In genomic region chr9:137216188-137216965, GRCh38 we compare ENCODE assay signal across 15 cellular contexts. TPM values are rescaled to one million over a fixed set of nuclear protein-coding genes. Genes with fewer than 3 reads are reported as not detected.
DNase-seq lines count a peak whose midpoint lies in the region; TF ChIP-seq lines count a peak whose summit lies in the region.
"Had no signal": no experiment of that assay in that cellular context is flagged by ENCODE, and none has a peak within 500 bp of the region (broad histone marks: within the 10 kb centered on the region; RNA-seq: fewer than 3 reads in every experiment).

No MANE protein-coding gene starts in this region.

- no peak for DNase-seq in prostate gland (ENCODE audit: low spot score)
- no peak for DNase-seq in EL
- DNase-seq in stimulated activated CD4-positive, alpha-beta T cell treated with anti-CD3 and anti-CD28 coated beads, Interleukin-4, amount 100 ng/mL, for 4 hours, result no peak
- DNase-seq: activated naive CD8-positive, alpha-beta T cell treated with anti-CD3 and anti-CD28 coated beads, Interleukin-2, amount 10 ng/mL, durations not matched to agents 7 days and 5 days; activated T-cell treated with anti-CD3 and anti-CD28 coated beads, Interleukin-2, amount 50 U/mL, for 24 hours; dorsolateral prefrontal cortex; glutamatergic neuron; KG1; naive thymus-derived CD4-positive, alpha-beta T cell; NCI-H1092; stimulated activated CD4-positive, alpha-beta T cell treated with anti-CD3 and anti-CD28 coated beads, Interleukin-12 subunit alpha, Interleukin-12 subunit beta, amount 100 ng/mL, for 4 hours had no signal

- TF ChIP-seq CTCF in HEK293 (tag by site-specific recombination; IDR thresholded peaks at IDR 0.05), result no peak
- no peak for TF ChIP-seq CTCF in prostate gland (IDR thresholded peaks at IDR 0.05)

- WGBS in prostate gland, result 92% methylated on average over 28 of the region's 30 CpGs

- H3K27me3 ChIP-seq in prostate gland (replicated peaks; ENCODE audit: insufficient read depth), result no peaks in the 10 kb centered on the region
- H3K27me3 ChIP-seq: dorsolateral prefrontal cortex, esophagus muscularis mucosa had no signal

- POLR2A ChIA-PET in HEK293 (lab: Yijun Ruan, JAX), result interaction anchor here (0.6 to 17.2 kb wide), 7 partner anchors 6 to 96 kb away, joined by 3 to 304 read pairs (median 8); partner anchors contain the start of genes CYSRT1, NDOR1, RNF208 and RNF224

- H3K36me3 ChIP-seq in HEK293 (ENCODE audit: control insufficient read depth in 2 of 2, insufficient read depth in 1 of 2, low read length in 2 of 2), result peaks cover 0 to 81% of the 10 kb centered on the region in 2 experiments; a peak in 1 of 3 replicates
- H3K36me3 ChIP-seq in prostate gland, result no peaks in the 10 kb centered on the region

- no peak overlapping the region for H3K4me3 ChIP-seq in HEK293 (ENCODE audit: low read depth, low read length)
- H3K4me3 ChIP-seq in prostate gland, result no peak overlapping the region
- H3K4me3 ChIP-seq: lung had no signal

- CTCF ChIA-PET in HEK293 (lab: Yijun Ruan, JAX), result interaction anchor here (1.0 to 1.4 kb wide), 3 partner anchors 8 to 35 kb away, joined by 3 read pairs; no protein-coding TSS in a partner anchor

- intact Hi-C loops in prostate gland (cut with DNase I), result no loop called here

- H3K27ac ChIP-seq in HEK293 (ENCODE audit: extremely low read depth, low read depth, low read length) (no peak overlapping the region), prostate gland (peak overlapping the region; percentile 72 to 79)
- H3K27ac ChIP-seq: esophagus muscularis mucosa, HL-60 had no signal

- no peak for TF ChIP-seq POLR2A in prostate gland (IDR thresholded peaks at IDR 0.05)

- H3K9me3 ChIP-seq in HEK293 (ENCODE audit: control insufficient read depth, insufficient read depth, low read depth, low read length), result no peaks in the 10 kb centered on the region
- no peaks in the 10 kb centered on the region for H3K9me3 ChIP-seq in prostate gland
- H3K9me3 ChIP-seq: esophagus muscularis mucosa had no signal

- H3K4me1 ChIP-seq in HEK293 (ENCODE audit: control insufficient read depth, insufficient read depth, low read length), result no peaks in the 10 kb centered on the region
- H3K4me1 ChIP-seq in prostate gland (replicated peaks), result peaks cover 5% of the 10 kb centered on the region

TF ChIP-seq in HEK293, 187 proteins besides CTCF, POLR2A, EP300 and RAD21:
- no peak for TF ChIP-seq WT1 (tag by site-specific recombination; IDR thresholded peaks at IDR 0.05)
- TF ChIP-seq ZNF2 (tag by site-specific recombination; IDR thresholded peaks at IDR 0.05), result no peak
- no peak for TF ChIP-seq ZNF623 (tag by site-specific recombination; IDR thresholded peaks at IDR 0.05)
- no peak for TF ChIP-seq ZNF174 (tag by site-specific recombination; IDR thresholded peaks at IDR 0.05)
- no peak for TF ChIP-seq ZNF184 (tag by site-specific recombination; IDR thresholded peaks at IDR 0.05)
- TF ChIP-seq ZNF10 (tag by site-specific recombination; IDR thresholded peaks at IDR 0.05), result no peak
- no peak for TF ChIP-seq ZNF362 (tag by site-specific recombination; IDR thresholded peaks at IDR 0.05)
- no peak for TF ChIP-seq ZNF138 (tag by site-specific recombination; IDR thresholded peaks at IDR 0.05; ENCODE audit: borderline replicate concordance)
- TF ChIP-seq PRDM4 (tag by site-specific recombination; IDR thresholded peaks at IDR 0.05), result no peak
- TF ChIP-seq ZNF48 (tag by site-specific recombination; IDR thresholded peaks at IDR 0.05), result no peak
- no peak for TF ChIP-seq REPIN1 (tag by site-specific recombination; IDR thresholded peaks at IDR 0.05; ENCODE audit: low read depth)
- TF ChIP-seq EGR2 (tag by site-specific recombination; IDR thresholded peaks at IDR 0.05; ENCODE audit: low read depth), result peak; percentile 51
- TF ChIP-seq ZFHX2 (tag by site-specific recombination; conservative IDR thresholded peaks at IDR 0.05), result peak; percentile 46

RNA-seq across cellular contexts. Expression of gene RNF208, which starts 5.7 kb away (rescaled TPM):
- total RNA-seq in prostate gland, result 1 to 10 TPM; 3.8 to 6.2 TPM

RNA-seq across cellular contexts. Expression of gene CYSRT1, which starts 8.6 kb away (rescaled TPM):
- 1 to 10 TPM; 2.7 to 4.9 TPM for total RNA-seq in prostate gland

RNA-seq across cellular contexts. Expression of gene NDOR1, which starts 10.9 kb away (rescaled TPM):
- 10 to 100 TPM; 18.5 to 31.9 TPM for total RNA-seq in prostate gland

RNA-seq across cellular contexts. Expression of gene RNF224, which starts 10.9 kb away (rescaled TPM):
- total RNA-seq in prostate gland, result not detected
- total RNA-seq: activated naive CD8-positive, alpha-beta T cell treated with anti-CD3 and anti-CD28 coated beads, Interleukin-2, amount 10 ng/mL, durations not matched to agents 7 days and 5 days; esophagus muscularis mucosa had no signal

RNA-seq across cellular contexts. Expression of gene TMEM203, which starts 10.9 kb away (rescaled TPM):
- total RNA-seq in prostate gland, result 10 to 100 TPM; 35.3 to 47.8 TPM
